30 cellular contexts compared by ENCODE assay signal in the genomic region with DNA sequence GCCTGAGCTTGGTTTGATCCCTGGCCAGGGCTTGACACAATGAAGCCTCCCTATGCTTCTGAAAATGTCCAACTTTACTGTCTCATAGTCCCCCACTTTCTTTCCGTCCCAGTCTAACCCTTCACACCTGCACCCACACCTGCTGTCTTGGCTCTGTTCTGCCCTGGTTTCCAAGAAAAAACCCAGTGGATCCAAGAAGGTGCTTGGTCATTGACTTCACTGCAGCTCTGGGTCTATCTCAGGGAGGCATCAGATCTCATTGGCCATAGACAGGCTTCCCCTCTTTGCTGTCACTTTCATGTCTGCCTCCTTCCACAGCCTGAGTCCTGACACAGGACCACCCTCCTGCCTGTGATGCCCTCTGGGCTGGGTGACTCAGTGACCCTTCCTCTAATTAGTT.
"Had no signal": no experiment of that assay in that cellular context is flagged by ENCODE, and none has a peak within 500 bp of the region (broad histone marks: within the 10 kb centered on the region; RNA-seq: fewer than 3 reads in every experiment).

No MANE protein-coding gene starts in this region.

- H3K27ac Mint-ChIP-seq: memory B cell, mesothelial cell of epicardium, type B pancreatic cell had no signal

- DNase-seq: dermis blood vessel endothelial cell; effector memory CD4-positive, alpha-beta T cell; foreskin keratinocyte; heart left ventricle; kidney; mucosa of descending colon; naive B cell; nephron progenitor cell; nucleus accumbens; stimulated activated CD4-positive, alpha-beta T cell treated with anti-CD3 and anti-CD28 coated beads, Interleukin-12 subunit alpha, Interleukin-12 subunit beta, amount 100 ng/mL, for 4 hours; stimulated activated CD4-positive, alpha-beta T cell treated with anti-CD3 and anti-CD28 coated beads, Interleukin-1b, Interleukin-23, amount 100 ng/mL, for 48 hours; stimulated activated CD4-positive, alpha-beta T cell treated with anti-CD3 and anti-CD28 coated beads, Interleukin-4, amount 100 ng/mL, for 1 hour; stimulated activated CD8-positive, alpha-beta memory T cell treated with anti-CD3 and anti-CD28 coated beads, Interleukin-4, amount 100 ng/mL, for 48 hours; stimulated activated naive CD8-positive, alpha-beta T cell treated with anti-CD3 and anti-CD28 coated beads, Interleukin-15, Interleukin-2, amounts not matched to agents 100 U/mL and 50 U/mL, for 24 hours; substantia nigra; testis had no signal

- H3K9me3 Mint-ChIP-seq: memory B cell, mesothelial cell of epicardium, naive B cell, nephron progenitor cell, type B pancreatic cell had no signal

- H3K9me3 ChIP-seq: esophagus muscularis mucosa, gastroesophageal sphincter, heart left ventricle, mucosa of descending colon, prostate gland, right atrium auricular region, testis, tibial artery had no signal

- H3K4me1 ChIP-seq: esophagus muscularis mucosa, foreskin keratinocyte, gastroesophageal sphincter, heart left ventricle, prostate gland, right atrium auricular region, testis, tibial artery had no signal

- H3K79me2 ChIP-seq: hepatocyte had no signal

- H3K36me3 Mint-ChIP-seq: memory B cell, mesothelial cell of epicardium, naive B cell, type B pancreatic cell had no signal

- H3K27ac ChIP-seq: coronary artery, esophagus muscularis mucosa, foreskin keratinocyte, gastroesophageal sphincter, heart left ventricle, hepatocyte, prostate gland, right atrium auricular region, testis, tibial artery had no signal

- H3K4me3 ChIP-seq: coronary artery, esophagus muscularis mucosa, gastroesophageal sphincter, heart left ventricle, hepatocyte, lung, mucosa of descending colon, prostate gland, right atrium auricular region, smooth muscle cell, testis, tibial artery had no signal

- H3K36me3 ChIP-seq: esophagus muscularis mucosa, gastroesophageal sphincter, heart left ventricle, prostate gland, right atrium auricular region, tibial artery had no signal

- H3K4me3 Mint-ChIP-seq: memory B cell, mesothelial cell of epicardium, nephron progenitor cell, type B pancreatic cell had no signal

- H3K27me3 ChIP-seq: hepatocyte, right atrium auricular region, testis had no signal

- H2AFZ ChIP-seq: hepatocyte had no signal

- FAIRE-seq: endothelial cell of umbilical vein, kidney had no signal

- H3K4me2 ChIP-seq: hepatocyte, smooth muscle cell had no signal

- ATAC-seq: foreskin keratinocyte; gastroesophageal sphincter; heart left ventricle; sciatic nerve; stimulated activated naive CD8-positive, alpha-beta T cell treated with anti-CD3 and anti-CD28 coated beads, Interleukin-15, Interleukin-2, amounts not matched to agents 100 U/mL and 50 U/mL, for 24 hours had no signal
